ENCODE assay signal across 9 cellular contexts in the genomic region with DNA sequence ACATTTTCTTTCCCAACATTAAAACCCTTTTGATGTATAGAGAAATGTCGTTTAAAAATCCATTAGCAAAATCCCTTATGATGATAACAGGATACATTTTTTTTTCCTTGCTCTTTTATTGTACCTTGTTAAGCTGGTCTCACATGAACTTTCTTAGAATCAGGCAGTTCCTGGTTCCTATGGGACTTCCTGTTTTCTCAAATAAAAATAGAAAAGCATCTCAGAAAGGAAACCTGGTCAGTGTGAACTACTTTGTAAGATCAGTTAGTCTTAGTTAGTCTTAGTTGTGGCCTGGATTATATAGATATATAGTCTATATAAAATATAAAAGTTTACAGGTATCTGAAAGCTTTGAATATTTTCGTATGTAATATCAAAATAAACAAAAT. TPM values are rescaled to one million over a fixed set of nuclear protein-coding genes. Genes with fewer than 3 reads are reported as not detected.
DNase-seq lines count a peak whose midpoint lies in the region; ATAC-seq and TF ChIP-seq lines count a peak whose summit lies in the region.
"Had no signal": no experiment of that assay in that cellular context is flagged by ENCODE, and none has a peak within 500 bp of the region (broad histone marks: within the 10 kb centered on the region; RNA-seq: fewer than 3 reads in every experiment).

No MANE protein-coding gene starts in this region.

- ATAC-seq in GM19043 (IDR thresholded peaks at IDR 0.05; ENCODE audit: low read depth, unreplicated experiment) (peak; percentile 83), HG03139 (IDR thresholded peaks at IDR 0.05; ENCODE audit: unreplicated experiment) (peak; percentile 63)
- peak; percentile 68 for ATAC-seq in activated CD8-positive, alpha-beta T cell treated with anti-CD3 and anti-CD28 coated beads, Interleukin-2, amount 10 ng/mL, durations not matched to agents 7 days and 5 days

- no peaks in the 10 kb centered on the region for H3K27me3 Mint-ChIP-seq in activated CD8-positive, alpha-beta T cell treated with anti-CD3 and anti-CD28 coated beads, Interleukin-2, amount 10 ng/mL, durations not matched to agents 7 days and 5 days (ENCODE audit: low read depth)

- H3K4me1 Mint-ChIP-seq in activated CD8-positive, alpha-beta T cell treated with anti-CD3 and anti-CD28 coated beads, Interleukin-2, amount 10 ng/mL, durations not matched to agents 7 days and 5 days (ENCODE audit: low read depth), result peaks cover 51% of the 10 kb centered on the region

- H3K9me3 ChIP-seq in thyroid gland, result no peaks in the 10 kb centered on the region

- POLR2A ChIA-PET in activated CD8-positive, alpha-beta T cell treated with anti-CD3 and anti-CD28 coated beads, Interleukin-2, amount 10 ng/mL, durations not matched to agents 7 days and 5 days (lab: Charles Lee), result interaction anchor here (1.1 to 2.2 kb wide), 2 partner anchors 13 to 40 kb away, joined by 3 to 16 read pairs; a partner anchor contains a TSS

- DNase-seq in AML-193 (lab: John Stamatoyannopoulos, UW) (peak; percentile 51 to 58), NCI-H2196 treated with DMSO at 0.1 percent for 48 hours (lab: John Stamatoyannopoulos, UW; ENCODE audit: unreplicated experiment) (no peak), NCI-H774 (lab: John Stamatoyannopoulos, UW) (no peak), thyroid gland (no peak)
- DNase-seq in activated CD8-positive, alpha-beta T cell treated with anti-CD3 and anti-CD28 coated beads, Interleukin-2, amount 10 ng/mL, durations not matched to agents 7 days and 5 days, result no peak
- DNase-seq in activated CD8-positive, alpha-beta memory T cell treated with anti-CD3 and anti-CD28 coated beads for 24 hours, result no peak

- TF ChIP-seq POLR2A in thyroid gland (IDR thresholded peaks at IDR 0.05), result no peak

- CTCF ChIA-PET in activated CD8-positive, alpha-beta T cell treated with anti-CD3 and anti-CD28 coated beads, Interleukin-2, amount 10 ng/mL, durations not matched to agents 7 days and 5 days (lab: Charles Lee), result interaction anchor here (1.0 to 2.7 kb wide), 6 partner anchors 9 to 86 kb away, joined by 3 to 13 read pairs (median 4); a partner anchor contains a TSS

- H3K9me3 Mint-ChIP-seq in activated CD8-positive, alpha-beta T cell treated with anti-CD3 and anti-CD28 coated beads, Interleukin-2, amount 10 ng/mL, durations not matched to agents 7 days and 5 days (ENCODE audit: insufficient read depth), result no peaks in the 10 kb centered on the region

- H3K4me1 ChIP-seq in thyroid gland, result peaks cover 0 to 10% of the 10 kb centered on the region in 2 donors

- no peak for TF ChIP-seq CTCF in thyroid gland (IDR thresholded peaks at IDR 0.05)

- H3K27me3 ChIP-seq in thyroid gland, result no peaks in the 10 kb centered on the region

- no peak overlapping the region for H3K27ac ChIP-seq in thyroid gland
- H3K27ac ChIP-seq: skin epidermis had no signal

- no peaks in the 10 kb centered on the region for H3K36me3 ChIP-seq in thyroid gland

- H3K27ac Mint-ChIP-seq in activated CD8-positive, alpha-beta T cell treated with anti-CD3 and anti-CD28 coated beads, Interleukin-2, amount 10 ng/mL, durations not matched to agents 7 days and 5 days, result peak overlapping the region; percentile 93

- H3K4me3 Mint-ChIP-seq in activated CD8-positive, alpha-beta T cell treated with anti-CD3 and anti-CD28 coated beads, Interleukin-2, amount 10 ng/mL, durations not matched to agents 7 days and 5 days, result peak overlapping the region; percentile 73

- intact Hi-C loops in thyroid gland (cut with DNase I), result no loop called here

- H3K4me3 ChIP-seq in thyroid gland (replicated peaks in 1 of 3), result no peak overlapping the region
- H3K4me3 ChIP-seq: skin epidermis had no signal

- H3K36me3 Mint-ChIP-seq in activated CD8-positive, alpha-beta T cell treated with anti-CD3 and anti-CD28 coated beads, Interleukin-2, amount 10 ng/mL, durations not matched to agents 7 days and 5 days (ENCODE audit: low read depth), result peaks cover 55% of the 10 kb centered on the region

- 61 to 74% methylated on average over 2 of the region's 2 CpGs for WGBS in thyroid gland, 2 donors

RNA-seq across cellular contexts. Expression of a gene that starts 40.3 kb away (rescaled TPM):
- 10 to 100 TPM; 35.9 to 36.1 TPM for total RNA-seq in activated CD8-positive, alpha-beta T cell treated with anti-CD3 and anti-CD28 coated beads, Interleukin-2, amount 10 ng/mL, durations not matched to agents 7 days and 5 days
- total RNA-seq in thyroid gland, result 10 to 100 TPM; 45.4 to 64.0 (median 49.3) TPM

Comparison
In these comparisons a context has a peak if more than half of its experiments do, and no peak if none do; other contexts are left out.
1. DNase-seq: peak in AML-193 (2 of 2); none in activated CD8-positive, alpha-beta T cell treated with anti-CD3 and anti-CD28 coated beads, Interleukin-2, amount 10 ng/mL, durations not matched to agents 7 days and 5 days (single experiment), NCI-H2196 treated with DMSO at 0.1 percent for 48 hours (single experiment), NCI-H774 (single experiment), thyroid gland (0 of 2) and activated CD8-positive, alpha-beta memory T cell treated with anti-CD3 and anti-CD28 coated beads for 24 hours (single experiment).
2. Peak in every context shown above with its lines, with median percentiles within 50 percentile points of each other: ATAC-seq.